Comparison of ENCODE assay signal across 8 cellular contexts in genomic region chr10:50538473-50539398, GRCh38.
DNase-seq lines count a peak whose midpoint lies in the region; ATAC-seq lines count a peak whose summit lies in the region.

No MANE protein-coding gene starts in this region.

- peak overlapping the region; percentile 74 for H3K27ac Mint-ChIP-seq in activated naive CD8-positive, alpha-beta T cell treated with anti-CD3 and anti-CD28 coated beads, Interleukin-2, amount 10 ng/mL, durations not matched to agents 7 days and 5 days

- no peak for DNase-seq in activated naive CD8-positive, alpha-beta T cell treated with anti-CD3 and anti-CD28 coated beads, Interleukin-2, amount 10 ng/mL, durations not matched to agents 7 days and 5 days
- DNase-seq in myocyte (ENCODE audit: low read depth) (peak; percentile 11), HPDE6-E6E7 (ENCODE audit: extremely low spot score) (no peak), KBM-7 (no peak), DMS153 treated with DMSO at 0.1 percent for 48 hours (lab: John Stamatoyannopoulos, UW; ENCODE audit: unreplicated experiment) (no peak)
- no peak for DNase-seq in effector CD8-positive, alpha-beta T cell (lab: John Stamatoyannopoulos, UW)

- in situ Hi-C loops in KBM-7 (cut with MboI; ENCODE audit: low pct_unique_long_range_greater_than_20kb, low sequenced_read_pairs), result no loop called here

- ATAC-seq in GM18517 (IDR thresholded peaks at IDR 0.05; ENCODE audit: unreplicated experiment), result peak; percentile 45
- ATAC-seq in HG02642 (IDR thresholded peaks at IDR 0.05; ENCODE audit: poor library complexity, unreplicated experiment), result peak; percentile 52
- no peak for ATAC-seq in activated naive CD8-positive, alpha-beta T cell treated with anti-CD3 and anti-CD28 coated beads, Interleukin-2, amount 10 ng/mL, durations not matched to agents 7 days and 5 days (ENCODE audit: low read depth)

- H3K27me3 Mint-ChIP-seq in activated naive CD8-positive, alpha-beta T cell treated with anti-CD3 and anti-CD28 coated beads, Interleukin-2, amount 10 ng/mL, durations not matched to agents 7 days and 5 days, result no peaks in the 10 kb centered on the region

- peaks cover 12% of the 10 kb centered on the region for H3K36me3 Mint-ChIP-seq in activated naive CD8-positive, alpha-beta T cell treated with anti-CD3 and anti-CD28 coated beads, Interleukin-2, amount 10 ng/mL, durations not matched to agents 7 days and 5 days

- H3K4me3 Mint-ChIP-seq in activated naive CD8-positive, alpha-beta T cell treated with anti-CD3 and anti-CD28 coated beads, Interleukin-2, amount 10 ng/mL, durations not matched to agents 7 days and 5 days, result peak overlapping the region; percentile 46

- POLR2A ChIA-PET in activated naive CD8-positive, alpha-beta T cell treated with anti-CD3 and anti-CD28 coated beads, Interleukin-2, amount 10 ng/mL, durations not matched to agents 7 days and 5 days (lab: Charles Lee), result no interaction called here

- peaks cover 4% of the 10 kb centered on the region for H3K9me3 Mint-ChIP-seq in activated naive CD8-positive, alpha-beta T cell treated with anti-CD3 and anti-CD28 coated beads, Interleukin-2, amount 10 ng/mL, durations not matched to agents 7 days and 5 days

- peaks cover 49% of the 10 kb centered on the region for H3K4me1 Mint-ChIP-seq in activated naive CD8-positive, alpha-beta T cell treated with anti-CD3 and anti-CD28 coated beads, Interleukin-2, amount 10 ng/mL, durations not matched to agents 7 days and 5 days
